8 cellular contexts compared by ENCODE assay signal in the genomic region with DNA sequence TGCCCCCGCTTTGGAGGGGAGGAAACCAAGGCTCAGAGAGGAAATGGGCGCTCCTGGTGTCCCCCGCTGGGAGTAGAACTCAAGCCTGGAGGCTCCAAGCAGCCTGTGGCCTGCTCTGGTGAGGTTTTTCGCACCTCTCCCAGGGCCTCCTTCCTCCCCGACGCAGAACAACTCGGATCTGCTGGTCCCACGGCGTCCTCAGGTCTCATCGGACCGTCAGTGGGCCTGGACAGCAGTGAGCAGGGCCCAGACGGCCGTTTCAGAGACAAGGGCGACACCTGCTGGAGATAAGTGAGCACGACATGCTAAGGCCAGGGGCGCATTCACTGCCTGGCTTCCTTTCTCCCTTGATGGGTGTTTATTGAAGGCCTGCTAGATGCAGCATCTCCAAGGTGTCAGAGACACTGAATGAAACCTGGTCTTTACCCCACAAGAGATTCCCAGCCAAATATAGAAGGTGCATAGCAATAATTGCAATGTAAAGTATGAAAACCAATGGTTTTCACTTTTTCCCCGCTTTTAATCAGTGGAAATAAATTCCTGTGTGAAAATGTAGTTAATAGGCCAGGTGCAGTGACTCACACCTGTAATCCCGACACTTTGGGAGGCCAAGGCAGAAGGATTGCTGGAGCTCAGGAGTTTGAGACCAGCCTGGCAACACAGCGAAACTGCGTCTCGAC. TPM values are rescaled to one million over a fixed set of nuclear protein-coding genes. Genes with fewer than 3 reads are reported as not detected.
DNase-seq lines count a peak whose midpoint lies in the region; ATAC-seq and TF ChIP-seq lines count a peak whose summit lies in the region.

No MANE protein-coding gene starts in this region.

- intact Hi-C loops in thyroid gland (cut with DNase I): loop anchor here (10.0 kb wide), 1 partner anchor 434 kb away; no protein-coding TSS in a partner anchor

- WGBS in thyroid gland, 2 donors: 35 to 38% methylated on average over 18 to 19 of the region's 21 CpGs

- TF ChIP-seq CTCF in RWPE2 (IDR thresholded peaks at IDR 0.05; ENCODE audit: poor library complexity, severe bottlenecking) (peak; percentile 95), osteoblast (IDR thresholded peaks at IDR 0.05; ENCODE audit: extremely low read depth, low read depth, low read length) (peak; percentile 92), thyroid gland (IDR thresholded peaks at IDR 0.05) (peak; percentile 75 to 97 (median 96))

- H3K4me3 ChIP-seq in RWPE2 (ENCODE audit: severe bottlenecking) (no peak overlapping the region), osteoblast (ENCODE audit: insufficient read depth, low read length) (no peak overlapping the region), thyroid gland (replicated peaks in 1 of 3) (no peak overlapping the region)

- no peaks in the 10 kb centered on the region for H3K79me2 ChIP-seq in osteoblast (ENCODE audit: insufficient read depth, low read length)

- H2AFZ ChIP-seq in osteoblast (ENCODE audit: low read length): peak overlapping the region; percentile 89

- H3K9me3 ChIP-seq in RWPE2 (ENCODE audit: severe bottlenecking) (no peaks in the 10 kb centered on the region), osteoblast (ENCODE audit: low read depth, low read length) (no peaks in the 10 kb centered on the region), thyroid gland (no peaks in the 10 kb centered on the region)

- no peak overlapping the region for H3K27ac ChIP-seq in RWPE2 (ENCODE audit: poor library complexity, severe bottlenecking)
- no peak overlapping the region for H3K27ac ChIP-seq in osteoblast (ENCODE audit: low read depth, low read length)
- H3K27ac ChIP-seq in thyroid gland: no peak overlapping the region

- DNase-seq in COLO668 (lab: John Stamatoyannopoulos, UW; ENCODE audit: unreplicated experiment): peak; percentile 70
- DNase-seq in LoVo (ENCODE audit: low spot score): peak; percentile 72
- no peak for DNase-seq in RWPE2 (ENCODE audit: low spot score)
- peak; percentile 50 to 57 for DNase-seq in activated T-helper 1 cell treated with anti-CD3 and anti-CD28 coated beads, Interleukin-2, amount 50 U/mL, for 16 hours (ENCODE audit: low read depth in 1 of 2, low spot score in 1 of 2)
- peak; percentile 42 for DNase-seq in foreskin melanocyte
- DNase-seq in osteoblast (ENCODE audit: insufficient read length, low spot score, missing footprints): peak; percentile 98
- peak; percentile 65 to 78 for DNase-seq in thyroid gland

- ATAC-seq in GM21528 (IDR thresholded peaks at IDR 0.05; ENCODE audit: low FRiP score, unreplicated experiment) (peak; percentile 79), RWPE2 (ENCODE audit: low read depth) (peak; percentile 93)

- H3K36me3 ChIP-seq in RWPE2 (ENCODE audit: low read depth) (no peaks in the 10 kb centered on the region), osteoblast (ENCODE audit: insufficient read depth, low read length) (no peaks in the 10 kb centered on the region), thyroid gland (no peaks in the 10 kb centered on the region)

- peak overlapping the region; percentile 68 for H3K4me2 ChIP-seq in osteoblast (ENCODE audit: insufficient read depth, low read length)

- no peak for TF ChIP-seq POLR2A in thyroid gland (IDR thresholded peaks at IDR 0.05)

- no peaks in the 10 kb centered on the region for H4K20me1 ChIP-seq in osteoblast (ENCODE audit: insufficient read depth, low read length)

- no peaks in the 10 kb centered on the region for H3K27me3 ChIP-seq in RWPE2 (ENCODE audit: insufficient read depth, poor library complexity, severe bottlenecking)
- H3K27me3 ChIP-seq in osteoblast (ENCODE audit: insufficient read depth, low read length): peaks cover 3% of the 10 kb centered on the region
- H3K27me3 ChIP-seq in thyroid gland: no peaks in the 10 kb centered on the region

- H3K4me1 ChIP-seq in RWPE2 (ENCODE audit: insufficient read depth, poor library complexity, severe bottlenecking) (no peaks in the 10 kb centered on the region), osteoblast (ENCODE audit: insufficient read depth, low read length) (no peaks in the 10 kb centered on the region), thyroid gland (peaks cover 0 to 4% of the 10 kb centered on the region in 2 donors)

RNA-seq across cellular contexts. Expression of a gene that starts 26.9 kb away (rescaled TPM):
- 14.7 and 23.2 TPM in 2 replicates for total RNA-seq in osteoblast
- total RNA-seq in thyroid gland: 10 to 100 TPM; 11.8 to 24.0 (median 18.7) TPM
